Comparison of ENCODE assay signal across 1 cellular context in genomic region chr20:51426879-51427624, GRCh38.
TF ChIP-seq lines count a peak whose summit lies in the region.

No MANE protein-coding gene starts in this region.

TF ChIP-seq in SK-N-SH, 30 proteins besides CTCF, POLR2A, EP300 and RAD21:
- no peak for TF ChIP-seq RXRA (IDR thresholded peaks at IDR 0.05; ENCODE audit: borderline replicate concordance, low read depth)
- no peak for TF ChIP-seq FOSL2 (IDR thresholded peaks at IDR 0.05; ENCODE audit: borderline replicate concordance, low read depth)
- TF ChIP-seq FOXM1 (IDR thresholded peaks at IDR 0.05; ENCODE audit: low read depth), result no peak
- TF ChIP-seq JUND (IDR thresholded peaks at IDR 0.05), result no peak
- TF ChIP-seq SMC3 (IDR thresholded peaks at IDR 0.05; ENCODE audit: low read depth, low read length), result no peak
- no peak for TF ChIP-seq TAF1 (IDR thresholded peaks at IDR 0.05; ENCODE audit: borderline replicate concordance, low read depth, low read length)
- TF ChIP-seq POLR2AphosphoS5 (IDR thresholded peaks at IDR 0.05; ENCODE audit: low read depth, low read length), result no peak
- no peak for TF ChIP-seq MXI1 (IDR thresholded peaks at IDR 0.05; ENCODE audit: low read depth, low read length)
- no peak for TF ChIP-seq IRF3 (IDR thresholded peaks at IDR 0.05; ENCODE audit: low read depth, low read length)
- no peak for TF ChIP-seq YY1 (IDR thresholded peaks at IDR 0.05; ENCODE audit: low read depth)
- no peak for TF ChIP-seq ELF1 (IDR thresholded peaks at IDR 0.05)
- no peak for TF ChIP-seq CHD2 (IDR thresholded peaks at IDR 0.05; ENCODE audit: low read length, partially characterized antibody)
- no peak for TF ChIP-seq MEF2A (IDR thresholded peaks at IDR 0.05; ENCODE audit: borderline replicate concordance, low read depth)
- no peak for TF ChIP-seq FOXJ3 (CRISPR knock-in tag; IDR thresholded peaks at IDR 0.05)
- no peak for TF ChIP-seq GATA2 (CRISPR knock-in tag; IDR thresholded peaks at IDR 0.05)
